ENCODE assay signal across 8 cellular contexts in the genomic region with DNA sequence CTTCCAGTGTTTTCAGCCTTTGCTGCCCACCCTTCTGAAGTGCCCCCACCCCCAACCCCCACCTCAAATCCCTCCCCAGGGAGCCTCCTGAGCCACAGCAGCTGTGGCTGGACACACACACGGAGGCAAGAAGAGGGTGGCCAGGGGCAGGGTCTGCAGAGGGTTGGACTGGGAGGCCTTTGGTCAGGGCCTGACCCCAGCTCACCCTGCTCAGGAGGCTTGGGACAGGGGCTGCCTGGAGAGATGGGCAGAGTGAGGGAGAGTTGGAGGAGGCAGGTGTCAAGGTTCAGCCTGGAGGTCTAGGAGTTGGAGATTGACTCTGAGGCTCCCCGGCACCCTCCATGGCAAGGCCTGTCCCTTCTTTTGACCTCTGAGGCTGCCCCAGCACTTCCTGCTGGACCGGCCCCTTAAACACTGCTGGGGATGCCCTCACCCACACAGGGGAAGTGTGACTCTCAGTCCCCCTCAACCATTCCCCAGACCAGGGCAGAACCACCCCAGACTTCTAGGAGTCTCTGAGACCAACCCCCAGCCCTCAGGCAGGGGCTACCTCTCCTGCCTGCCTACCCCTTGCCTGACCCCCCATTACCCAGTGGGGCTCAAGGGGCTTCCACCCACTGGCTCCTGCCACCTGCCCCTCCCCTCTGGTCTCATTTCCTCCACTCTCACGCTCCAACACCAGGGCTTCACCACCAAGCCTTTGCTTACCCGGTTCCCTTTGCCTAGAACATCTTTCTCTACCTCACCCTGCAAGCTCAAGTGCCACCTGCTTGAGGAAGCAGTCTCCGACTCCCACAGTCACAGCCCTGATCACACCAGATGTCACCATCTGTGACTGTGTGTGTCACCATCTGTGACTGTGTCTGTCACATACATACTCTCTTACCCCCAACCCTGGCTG. TPM values are rescaled to one million over a fixed set of nuclear protein-coding genes. Genes with fewer than 3 reads are reported as not detected.
A peak's percentile ranks its signal among the peaks of the same experiment; 100 is the strongest.
DNase-seq lines count a peak whose midpoint lies in the region; ATAC-seq, FAIRE-seq and TF ChIP-seq lines count a peak whose summit lies in the region.

No MANE protein-coding gene starts in this region.

- H3K36me3 ChIP-seq in mesenchymal stem cell (ENCODE audit: control insufficient read depth in 1 of 2, insufficient read depth in 2 of 2, low read depth in 1 of 2, low read length in 2 of 2): peaks cover 7 to 17% of the 10 kb centered on the region in 2 experiments

- DNase-seq in GM12892 (ENCODE audit: insufficient read length) (no peak), NCI-H2171 (lab: John Stamatoyannopoulos, UW) (peak; percentile 92), mesenchymal stem cell (no peak), SW 1271 (lab: John Stamatoyannopoulos, UW) (no peak), AG08395 (ENCODE audit: low spot score) (no peak), mucosa of gallbladder (ENCODE audit: low spot score) (no peak)

- H3K9me3 ChIP-seq in mesenchymal stem cell (ENCODE audit: control insufficient read depth, low read length): no peaks in the 10 kb centered on the region

- H3K27me3 ChIP-seq in mesenchymal stem cell (ENCODE audit: control insufficient read depth in 1 of 2, insufficient read depth in 1 of 2, low read length in 2 of 2): no peaks in the 10 kb centered on the region

- H3K18ac ChIP-seq in mesenchymal stem cell (ENCODE audit: low read depth in 1 of 2, low read length in 2 of 2): peak overlapping the region in 1 of 2 experiments; percentile 61

- peaks cover 28% of the 10 kb centered on the region for H3K4me1 ChIP-seq in mesenchymal stem cell (ENCODE audit: control insufficient read depth, insufficient read depth, low read depth, low read length)

- FAIRE-seq in GM12892 (lab: Jason Lieb, UNC): peak; percentile 97

- no peak overlapping the region for H2BK120ac ChIP-seq in mesenchymal stem cell (ENCODE audit: low read depth, low read length)

- no peak overlapping the region for H3K9ac ChIP-seq in mesenchymal stem cell (ENCODE audit: low read length)

- no peak overlapping the region for H2BK5ac ChIP-seq in mesenchymal stem cell (ENCODE audit: low read depth, low read length, poor library complexity, severe bottlenecking)

- no peak overlapping the region for H3K23ac ChIP-seq in mesenchymal stem cell (ENCODE audit: low read length in 2 of 2)

- no peak for TF ChIP-seq POLR2A in GM12892 (IDR thresholded peaks at IDR 0.05; ENCODE audit: low read depth, low read length)

- H3K4me2 ChIP-seq in mesenchymal stem cell (ENCODE audit: low read length, poor library complexity, severe bottlenecking): no peak overlapping the region

- H3K4ac ChIP-seq in mesenchymal stem cell (ENCODE audit: low read depth in 1 of 2, low read length in 2 of 2): peak overlapping the region in 1 of 2 experiments; percentile 29

- peak; percentile 48 for ATAC-seq in GM21423 (IDR thresholded peaks at IDR 0.05; ENCODE audit: unreplicated experiment)
- no peak for ATAC-seq in GM19455 (IDR thresholded peaks at IDR 0.05; ENCODE audit: unreplicated experiment)

- peaks cover 55% of the 10 kb centered on the region for H3K79me1 ChIP-seq in mesenchymal stem cell (replicated peaks; ENCODE audit: low read length, poor library complexity, severe bottlenecking)

- H4K91ac ChIP-seq in mesenchymal stem cell (ENCODE audit: low read length): peak overlapping the region; percentile 31

- H3K4me3 ChIP-seq in mesenchymal stem cell (ENCODE audit: insufficient read depth in 1 of 2, low read depth in 1 of 2, low read length in 2 of 2): no peak overlapping the region

- WGBS in mesenchymal stem cell: 90% methylated on average over 6 of the region's 6 CpGs

- H2AFZ ChIP-seq in mesenchymal stem cell (ENCODE audit: low read depth, low read length): no peak overlapping the region

- H2BK15ac ChIP-seq in mesenchymal stem cell (ENCODE audit: low read depth, poor library complexity, severe bottlenecking): no peak overlapping the region

- H4K8ac ChIP-seq in mesenchymal stem cell (ENCODE audit: low read length): no peak overlapping the region

- peak overlapping the region in 1 of 2 experiments; percentile 79 for H2BK12ac ChIP-seq in mesenchymal stem cell (ENCODE audit: low read length in 2 of 2)

- H3K14ac ChIP-seq in mesenchymal stem cell (ENCODE audit: low read length in 2 of 2): peak overlapping the region in 1 of 2 experiments; percentile 77

- no peak overlapping the region for H2AK5ac ChIP-seq in mesenchymal stem cell (ENCODE audit: low read length, severe bottlenecking)

- no peak overlapping the region for H3K27ac ChIP-seq in mesenchymal stem cell (ENCODE audit: low read length, poor library complexity, severe bottlenecking)

RNA-seq across cellular contexts. Expression of a gene that starts 8.6 kb away (rescaled TPM):
- polyA plus RNA-seq in GM12892 (2012; ENCODE audit: missing spikeins): 48.4 TPM
- polyA plus RNA-seq in mesenchymal stem cell (2013, experiment 1 of 2): 26.6 TPM
- 23.6 TPM for polyA plus RNA-seq in mesenchymal stem cell (2013, experiment 2 of 2)
- total RNA-seq in mucosa of gallbladder: 129 TPM

RNA-seq across cellular contexts. Expression of a gene that starts 50.3 kb away (rescaled TPM):
- polyA plus RNA-seq in GM12892 (2012; ENCODE audit: missing spikeins): 24.3 TPM
- polyA plus RNA-seq in mesenchymal stem cell (2013, experiment 1 of 2): 16.5 TPM
- polyA plus RNA-seq in mesenchymal stem cell (2013, experiment 2 of 2): 13.7 TPM
- 540 TPM for total RNA-seq in mucosa of gallbladder
